7 cellular contexts compared by ENCODE assay signal in genomic region chr4:126604273-126604867, GRCh38.
A peak's percentile ranks its signal among the peaks of the same experiment; 100 is the strongest.
DNase-seq lines count a peak whose midpoint lies in the region; ATAC-seq and TF ChIP-seq lines count a peak whose summit lies in the region.

No MANE protein-coding gene starts in this region.

- no peaks in the 10 kb centered on the region for H3K9me3 ChIP-seq in heart right ventricle
- H3K9me3 ChIP-seq in tibial nerve = no peaks in the 10 kb centered on the region
- H3K9me3 ChIP-seq in ovary = no peaks in the 10 kb centered on the region

- H3K27me3 ChIP-seq in heart right ventricle (no peaks in the 10 kb centered on the region), tibial nerve (no peaks in the 10 kb centered on the region), ovary (no peaks in the 10 kb centered on the region)

- TF ChIP-seq POLR2A in tibial nerve (IDR thresholded peaks at IDR 0.05) (no peak), ovary (IDR thresholded peaks at IDR 0.05) (no peak)

- H3K4me1 ChIP-seq in heart right ventricle = no peaks in the 10 kb centered on the region
- H3K4me1 ChIP-seq in tibial nerve = no peaks in the 10 kb centered on the region
- no peaks in the 10 kb centered on the region for H3K4me1 ChIP-seq in ovary (ENCODE audit: insufficient read depth)

- no peak overlapping the region for H3K27ac ChIP-seq in heart right ventricle
- no peak overlapping the region for H3K27ac ChIP-seq in tibial nerve
- no peak overlapping the region for H3K27ac ChIP-seq in ovary

- no peak for TF ChIP-seq EP300 in tibial nerve (IDR thresholded peaks at IDR 0.05)
- no peak for TF ChIP-seq EP300 in ovary (IDR thresholded peaks at IDR 0.05)

- H3K36me3 ChIP-seq in heart right ventricle = no peaks in the 10 kb centered on the region
- no peaks in the 10 kb centered on the region for H3K36me3 ChIP-seq in tibial nerve
- H3K36me3 ChIP-seq in ovary = no peaks in the 10 kb centered on the region

- TF ChIP-seq CTCF in heart right ventricle (IDR thresholded peaks at IDR 0.05) = peak; percentile 28 to 74 (median 67)
- peak; percentile 21 to 45 (median 42) for TF ChIP-seq CTCF in tibial nerve (IDR thresholded peaks at IDR 0.05)
- no peak for TF ChIP-seq CTCF in ovary (IDR thresholded peaks at IDR 0.05)

- 38 to 54% methylated on average over 3 of the region's 3 CpGs for WGBS in heart right ventricle, 2 donors
- WGBS in tibial nerve, 2 donors = 32 to 39% methylated on average over 3 of the region's 3 CpGs
- 39 to 43% (median 41%) methylated on average over 3 of the region's 3 CpGs for WGBS in ovary, 3 donors

- DNase-seq in HPDE6-E6E7 (ENCODE audit: extremely low spot score) (peak; percentile 29), SW480 (ENCODE audit: low spot score) (peak; percentile 18), heart right ventricle (no peak), tibial nerve (ENCODE audit: low spot score in 2 of 2) (peak in 1 of 2 donors; percentile 53), germinal center (ENCODE audit: low spot score) (no peak), ovary (no peak)

- intact Hi-C loops in heart right ventricle (cut with DNase I) (loop anchor here in 6 of 10 donors (5.0 to 10.0 kb wide), 3 partner anchors 840 to 1292 kb away; partner anchors contain the start of gene FAT4 (in 5 of the 6)), ovary (cut with DNase I) (no loop called here)

- peak; percentile 66 for ATAC-seq in GM18498 (IDR thresholded peaks at IDR 0.05; ENCODE audit: unreplicated experiment)
- ATAC-seq in heart right ventricle = no peak

- H3K4me3 ChIP-seq in heart right ventricle (no peak overlapping the region), tibial nerve (no peak overlapping the region), ovary (no peak overlapping the region)

Comparison
In these comparisons a context has a peak if more than half of its experiments do, and no peak if none do; other contexts are left out.
1. DNase-seq: peak in HPDE6-E6E7 (single experiment) and SW480 (single experiment); none in heart right ventricle (0 of 2), germinal center (single experiment) and ovary (0 of 5).
2. CTCF ChIP-seq: peak in heart right ventricle (9 of 9) and tibial nerve (5 of 5); none in ovary (0 of 3).
3. intact Hi-C loops: an anchor here in heart right ventricle (5.0 to 10.0 kb wide); none called in ovary.